In genomic region chr12:67388331-67389163, GRCh38 we compare ENCODE assay signal across 10 cellular contexts.
DNase-seq lines count a peak whose midpoint lies in the region; ATAC-seq and TF ChIP-seq lines count a peak whose summit lies in the region.
"Had no signal": no experiment of that assay in that cellular context is flagged by ENCODE, and none has a peak within 500 bp of the region (broad histone marks: within the 10 kb centered on the region; RNA-seq: fewer than 3 reads in every experiment).

No MANE protein-coding gene starts in this region.

- CTCF ChIA-PET in CD8-positive, alpha-beta T cell (lab: Charles Lee), result interaction anchor here (0.7 kb wide), 1 partner anchor 557 kb away, joined by 3 read pairs; no protein-coding TSS in a partner anchor

- intact Hi-C loops in CD8-positive, alpha-beta T cell (cut with DNase I, micrococcal nuclease), result no loop called here

- H3K27ac Mint-ChIP-seq in CD8-positive, alpha-beta T cell, result no peak overlapping the region
- H3K27ac Mint-ChIP-seq in stimulated activated memory B cell treated with anti-CD40 and anti-IgM and Interleukin-4, amounts not matched to agents 10 μg/mL and 1 μg/mL and 100 μg/mL, for 72 hours, result no peak overlapping the region

- no peak overlapping the region for H3K4me3 Mint-ChIP-seq in CD8-positive, alpha-beta T cell
- no peak overlapping the region for H3K4me3 Mint-ChIP-seq in stimulated activated memory B cell treated with anti-CD40 and anti-IgM and Interleukin-4, amounts not matched to agents 10 μg/mL and 1 μg/mL and 100 μg/mL, for 72 hours

- POLR2A ChIA-PET in CD8-positive, alpha-beta T cell (lab: Charles Lee), result no interaction called here

- no peak overlapping the region for H3K4me3 ChIP-seq in ectodermal cell (ENCODE audit: insufficient read depth, low read depth, low read length)
- H3K4me3 ChIP-seq in CD8-positive, alpha-beta T cell (ENCODE audit: low read depth, low read length), result no peak overlapping the region

- no peaks in the 10 kb centered on the region for H3K9me3 ChIP-seq in ectodermal cell (ENCODE audit: control insufficient read depth, low read length)
- no peaks in the 10 kb centered on the region for H3K9me3 ChIP-seq in CD8-positive, alpha-beta T cell (ENCODE audit: low read length)

- no peak for ATAC-seq in CD8-positive, alpha-beta T cell
- no peak for ATAC-seq in stimulated activated memory B cell treated with anti-CD40 and anti-IgM and Interleukin-4, amounts not matched to agents 10 μg/mL and 1 μg/mL and 100 μg/mL, for 72 hours
- ATAC-seq: activated CD4-positive, CD25-positive, alpha-beta regulatory T cell treated with anti-CD3 and anti-CD28 coated beads, Interleukin-2, amount 50 U/mL, for 24 hours had no signal

- TF ChIP-seq CTCF in CD8-positive, alpha-beta T cell (IDR thresholded peaks at IDR 0.05), result no peak

- no peaks in the 10 kb centered on the region for H3K36me3 ChIP-seq in ectodermal cell (ENCODE audit: control insufficient read depth, insufficient read depth, low read length)
- H3K36me3 ChIP-seq in CD8-positive, alpha-beta T cell (ENCODE audit: insufficient read depth, low read length), result no peaks in the 10 kb centered on the region

- peaks cover 4% of the 10 kb centered on the region for H3K4me1 Mint-ChIP-seq in CD8-positive, alpha-beta T cell (ENCODE audit: low read depth)
- no peaks in the 10 kb centered on the region for H3K4me1 Mint-ChIP-seq in stimulated activated memory B cell treated with anti-CD40 and anti-IgM and Interleukin-4, amounts not matched to agents 10 μg/mL and 1 μg/mL and 100 μg/mL, for 72 hours

- H3K27me3 ChIP-seq in ectodermal cell (ENCODE audit: control insufficient read depth, insufficient read depth, low read length, poor library complexity, severe bottlenecking), result no peaks in the 10 kb centered on the region
- no peaks in the 10 kb centered on the region for H3K27me3 ChIP-seq in CD8-positive, alpha-beta T cell (ENCODE audit: insufficient read depth, low read length)

- WGBS in ectodermal cell, 2 experiments, result 45 to 53% methylated on average over 4 of the region's 4 CpGs

- H3K36me3 Mint-ChIP-seq in CD8-positive, alpha-beta T cell, result no peaks in the 10 kb centered on the region
- H3K36me3 Mint-ChIP-seq in stimulated activated memory B cell treated with anti-CD40 and anti-IgM and Interleukin-4, amounts not matched to agents 10 μg/mL and 1 μg/mL and 100 μg/mL, for 72 hours, result no peaks in the 10 kb centered on the region

- H3K27me3 Mint-ChIP-seq in CD8-positive, alpha-beta T cell (ENCODE audit: low read depth), result no peaks in the 10 kb centered on the region
- no peaks in the 10 kb centered on the region for H3K27me3 Mint-ChIP-seq in stimulated activated memory B cell treated with anti-CD40 and anti-IgM and Interleukin-4, amounts not matched to agents 10 μg/mL and 1 μg/mL and 100 μg/mL, for 72 hours

- peak overlapping the region; percentile 26 for H3K27ac ChIP-seq in ectodermal cell (ENCODE audit: insufficient read depth, low read depth, low read length, poor library complexity, severe bottlenecking)
- H3K27ac ChIP-seq in CD8-positive, alpha-beta T cell (ENCODE audit: low read depth, low read length), result no peak overlapping the region

- H3K9me3 Mint-ChIP-seq in CD8-positive, alpha-beta T cell, result no peaks in the 10 kb centered on the region
- peaks cover 3% of the 10 kb centered on the region for H3K9me3 Mint-ChIP-seq in stimulated activated memory B cell treated with anti-CD40 and anti-IgM and Interleukin-4, amounts not matched to agents 10 μg/mL and 1 μg/mL and 100 μg/mL, for 72 hours

- DNase-seq in DMS53 (lab: John Stamatoyannopoulos, UW) (peak; percentile 43), DMS53 treated with DMSO at 0.1 percent for 48 hours (lab: John Stamatoyannopoulos, UW; ENCODE audit: unreplicated experiment) (no peak), NCI-H2171 (lab: John Stamatoyannopoulos, UW) (peak; percentile 66), renal cortical epithelial cell (ENCODE audit: low read depth) (peak; percentile 67)
- DNase-seq in CD8-positive, alpha-beta T cell, result no peak
- DNase-seq in stimulated activated naive CD4-positive, alpha-beta T cell treated with Interleukin-2 at 50 U/mL for 16 hours (lab: John Stamatoyannopoulos, UW), result no peak
- DNase-seq: NCI-H774 had no signal

- H3K4me1 ChIP-seq in ectodermal cell (ENCODE audit: control insufficient read depth, insufficient read depth, low read length), result peaks cover 8% of the 10 kb centered on the region
- H3K4me1 ChIP-seq in CD8-positive, alpha-beta T cell (ENCODE audit: insufficient read depth, low read length), result no peaks in the 10 kb centered on the region

Comparison
In these comparisons a context has a peak if more than half of its experiments do, and no peak if none do; other contexts are left out.
1. DNase-seq: peak in DMS53 (single experiment), NCI-H2171 (single experiment) and renal cortical epithelial cell (single experiment); none in DMS53 treated with DMSO at 0.1 percent for 48 hours (single experiment), CD8-positive, alpha-beta T cell (0 of 7) and stimulated activated naive CD4-positive, alpha-beta T cell treated with Interleukin-2 at 50 U/mL for 16 hours (single experiment).